25 cellular contexts compared by ENCODE assay signal in genomic region chr7:143485500-143485899, GRCh38. TPM values are rescaled to one million over a fixed set of nuclear protein-coding genes. Genes with fewer than 3 reads are reported as not detected.
DNase-seq lines count a peak whose midpoint lies in the region; ATAC-seq, FAIRE-seq and TF ChIP-seq lines count a peak whose summit lies in the region.
"Had no signal": no experiment of that assay in that cellular context is flagged by ENCODE, and none has a peak within 500 bp of the region (broad histone marks: within the 10 kb centered on the region; RNA-seq: fewer than 3 reads in every experiment).

No MANE protein-coding gene starts in this region.

- 19% methylated on average over 6 of the region's 6 CpGs for WGBS in K562 (ENCODE audit: insufficient coverage, low coverage, missing lambda C conversion rate)

- FAIRE-seq in K562 (lab: Jason Lieb, UNC), result no peak
- FAIRE-seq: D721Med had no signal

- H3K27me3 ChIP-seq in K562 (ENCODE audit: control insufficient read depth in 2 of 2, insufficient read depth in 2 of 2, low read length in 2 of 2) (peaks cover 0 to 8% of the 10 kb centered on the region in 2 experiments; a peak in 1 of 5 replicates), muscle layer of duodenum (ENCODE audit: low read depth, low read length) (no peaks in the 10 kb centered on the region)
- H3K27me3 ChIP-seq: cardiac muscle cell, esophagus squamous epithelium, stomach, vagina had no signal

- H3K9me3 Mint-ChIP-seq in HFFc6 (no peaks in the 10 kb centered on the region), glutamatergic neuron (ENCODE audit: unreplicated experiment) (no peaks in the 10 kb centered on the region)
- H3K9me3 Mint-ChIP-seq: activated naive CD8-positive, alpha-beta T cell treated with anti-CD3 and anti-CD28 coated beads for 36 hours; T-helper 1 cell treated with Interleukin-12 subunit alpha and Interleukin-12 subunit beta and Interleukin-4 antibody, amounts not matched to agents 30 μg/mL and 1 μg/mL, for 36 hours had no signal

- CTCF ChIA-PET in K562 (lab: Yijun Ruan, JAX; ENCODE audit: low intra/inter-chr PET ratio), result no interaction called here

- in situ Hi-C loops in K562 (cut with MboI), result no loop called here

- H3K27ac Mint-ChIP-seq in HFFc6 (peak overlapping the region; percentile 69), glutamatergic neuron (ENCODE audit: unreplicated experiment) (no peak overlapping the region)
- H3K27ac Mint-ChIP-seq: activated CD8-positive, alpha-beta T cell treated with anti-CD3 and anti-CD28 coated beads, Interleukin-2, amount 10 ng/mL, durations not matched to agents 7 days and 5 days; activated naive CD8-positive, alpha-beta T cell treated with anti-CD3 and anti-CD28 coated beads for 36 hours; T-helper 1 cell treated with Interleukin-12 subunit alpha and Interleukin-12 subunit beta and Interleukin-4 antibody, amounts not matched to agents 30 μg/mL and 1 μg/mL, for 36 hours had no signal

- H3K36me3 Mint-ChIP-seq in HFFc6 (ENCODE audit: low read depth), result no peaks in the 10 kb centered on the region
- no peaks in the 10 kb centered on the region for H3K36me3 Mint-ChIP-seq in glutamatergic neuron (ENCODE audit: unreplicated experiment)
- H3K36me3 Mint-ChIP-seq: activated naive CD8-positive, alpha-beta T cell treated with anti-CD3 and anti-CD28 coated beads for 36 hours had no signal

- POLR2A ChIA-PET in K562 (lab: Yijun Ruan, JAX), result interaction anchor here (1.1 kb wide), 2 partner anchors 14 to 16 kb away, joined by 3 read pairs; no protein-coding TSS in a partner anchor

- intact Hi-C loops in K562 (cut with micrococcal nuclease), result no loop called here

- no peak for TF ChIP-seq POLR2A in K562 (conservative IDR thresholded peaks at IDR 0.05)

- no peak for TF ChIP-seq EP300 in K562 (IDR thresholded peaks at IDR 0.05; ENCODE audit: low read length)

- DNase-seq in AG20443 (ENCODE audit: low spot score) (peak; percentile 23), HFFc6 (peak; percentile 61), K562 (ENCODE audit: extremely low read depth in 1 of 4, low spot score in 3 of 4) (no peak), HuH-7 (ENCODE audit: low spot score) (no peak), glutamatergic neuron (no peak)
- DNase-seq: activated CD8-positive, alpha-beta T cell treated with anti-CD3 and anti-CD28 coated beads, Interleukin-2, amount 10 ng/mL, durations not matched to agents 7 days and 5 days; activated naive CD8-positive, alpha-beta T cell treated with anti-CD3 and anti-CD28 coated beads for 36 hours; activated T-cell treated with anti-CD3 and anti-CD28 coated beads, Interleukin-2, amount 50 U/mL, for 48 hours; effector CD4-positive, alpha-beta T cell; esophagus squamous epithelium; kidney glomerular epithelial cell; NCI-H345; nucleus accumbens; stimulated activated CD4-positive, alpha-beta T cell treated with anti-CD3 and anti-CD28 coated beads, Interleukin-1b, Interleukin-23, amount 100 ng/mL, for 48 hours; stomach had no signal

- no peaks in the 10 kb centered on the region for H3K9me1 ChIP-seq in K562 (ENCODE audit: control insufficient read depth, insufficient read depth, low read length)

- H3K4me3 Mint-ChIP-seq in HFFc6 (peak overlapping the region; percentile 38; the same call in 1 of the 2 replicates), glutamatergic neuron (ENCODE audit: unreplicated experiment) (no peak overlapping the region)
- H3K4me3 Mint-ChIP-seq: activated CD8-positive, alpha-beta T cell treated with anti-CD3 and anti-CD28 coated beads, Interleukin-2, amount 10 ng/mL, durations not matched to agents 7 days and 5 days; activated naive CD8-positive, alpha-beta T cell treated with anti-CD3 and anti-CD28 coated beads for 36 hours; T-helper 1 cell treated with Interleukin-12 subunit alpha and Interleukin-12 subunit beta and Interleukin-4 antibody, amounts not matched to agents 30 μg/mL and 1 μg/mL, for 36 hours had no signal

- TF ChIP-seq CTCF in HFFc6 (IDR thresholded peaks at IDR 0.05), result no peak
- TF ChIP-seq CTCF in K562 (IDR thresholded peaks at IDR 0.05 in 2 of 3, conservative IDR thresholded peaks at IDR 0.05 in 1 of 3; ENCODE audit: insufficient read depth in 2 of 3, low read depth in 1 of 3, low read length in 3 of 3), result no peak
- no peak for TF ChIP-seq CTCF in glutamatergic neuron (IDR thresholded peaks at IDR 0.05; ENCODE audit: partially characterized antibody, unreplicated experiment)

- no peak overlapping the region for H3K9ac ChIP-seq in K562 (ENCODE audit: insufficient read depth in 1 of 2, low read depth in 2 of 2, low read length in 2 of 2)

- H3K4me2 ChIP-seq in K562 (ENCODE audit: insufficient read depth, low read length), result no peak overlapping the region

- TF ChIP-seq RAD21 in K562 (CRISPR knock-in tag; conservative IDR thresholded peaks at IDR 0.05 in 1 of 2, IDR thresholded peaks at IDR 0.05 in 1 of 2), result no peak

- H3K79me2 ChIP-seq in K562 (ENCODE audit: control insufficient read depth, insufficient read depth, low read length), result no peaks in the 10 kb centered on the region

- no TSS peak for BruUV-seq in K562 (replicated peaks; lab: Mats Ljungman, UMichigan)

- H4K20me1 ChIP-seq in K562 (replicated peaks; ENCODE audit: control insufficient read depth, insufficient read depth, low read length), result no peaks in the 10 kb centered on the region

- H3K27ac ChIP-seq in K562 (ENCODE audit: extremely low read depth, low read depth, low read length) (no peak overlapping the region), muscle layer of duodenum (ENCODE audit: low read length) (peak overlapping the region; percentile 42)
- H3K27ac ChIP-seq: cardiac muscle cell, RWPE1 had no signal

- H3K4me1 ChIP-seq in K562 (replicated peaks in 1 of 2; ENCODE audit: control insufficient read depth in 2 of 2, insufficient read depth in 2 of 2, low read length in 2 of 2), result no peaks in the 10 kb centered on the region
- peaks cover 0 to 5% of the 10 kb centered on the region in 2 donors for H3K4me1 ChIP-seq in muscle layer of duodenum (ENCODE audit: control insufficient read depth in 1 of 2, insufficient read depth in 2 of 2, low read length in 2 of 2)

- H3K9me3 ChIP-seq in K562 (replicated peaks; ENCODE audit: control insufficient read depth, insufficient read depth, low read depth, low read length), result no peaks in the 10 kb centered on the region
- H3K9me3 ChIP-seq in muscle layer of duodenum (ENCODE audit: control insufficient read depth in 1 of 2, low read length in 2 of 2), result no peaks in the 10 kb centered on the region
- H3K9me3 ChIP-seq: esophagus squamous epithelium, stomach, vagina had no signal

- H3K36me3 ChIP-seq in K562 (ENCODE audit: control insufficient read depth, insufficient read depth, low read length) (no peaks in the 10 kb centered on the region), muscle layer of duodenum (ENCODE audit: control insufficient read depth in 1 of 2, insufficient read depth in 2 of 2, low read length in 2 of 2) (no peaks in the 10 kb centered on the region)
- H3K36me3 ChIP-seq: cardiac muscle cell, esophagus squamous epithelium, stomach, vagina had no signal

- H3K4me3 ChIP-seq in K562 (no peak overlapping the region), muscle layer of duodenum (ENCODE audit: low read depth in 1 of 2, low read length in 2 of 2) (no peak overlapping the region)
- H3K4me3 ChIP-seq: cardiac muscle cell, esophagus squamous epithelium, stomach, vagina had no signal

- no peak for ATAC-seq in K562
- no peak for ATAC-seq in HG02678 (IDR thresholded peaks at IDR 0.05; ENCODE audit: unreplicated experiment)
- no peak for ATAC-seq in HG03354 (IDR thresholded peaks at IDR 0.05; ENCODE audit: poor library complexity, severe bottlenecking, unreplicated experiment)
- ATAC-seq: activated CD8-positive, alpha-beta T cell treated with anti-CD3 and anti-CD28 coated beads, Interleukin-2, amount 10 ng/mL, durations not matched to agents 7 days and 5 days had no signal

- no peak overlapping the region for H2AFZ ChIP-seq in K562 (ENCODE audit: low read depth, low read length)

- peaks cover 52% of the 10 kb centered on the region for H3K4me1 Mint-ChIP-seq in HFFc6 (ENCODE audit: low read depth)
- no peaks in the 10 kb centered on the region for H3K4me1 Mint-ChIP-seq in glutamatergic neuron (ENCODE audit: low read depth, unreplicated experiment)

- H3K27me3 Mint-ChIP-seq in HFFc6 (ENCODE audit: insufficient read depth), result no peaks in the 10 kb centered on the region; the same call in 1 of the 2 replicates
- H3K27me3 Mint-ChIP-seq in glutamatergic neuron (ENCODE audit: unreplicated experiment), result no peaks in the 10 kb centered on the region
- H3K27me3 Mint-ChIP-seq: activated naive CD8-positive, alpha-beta T cell treated with anti-CD3 and anti-CD28 coated beads for 36 hours had no signal

RNA-seq across cellular contexts. Expression of gene TAS2R41, which starts 7.8 kb away (rescaled TPM):
- total RNA-seq in HFFc6 (2021; fragmentation: NEBNext Ultra II Directional; extraction: Animal tissue kit (Norgen Biotek cat#: 25700)), result not detected
- total RNA-seq in K562 (2011; cell fraction: chromatin; rRNA removed; ENCODE audit: low replicate concordance), result 0.69 and 0.83 TPM in 2 replicates
- total RNA-seq in K562 (2011; cell fraction: nucleolus; rRNA removed), result 0.50 and 1.4 TPM in 2 replicates
- total RNA-seq in K562 (2011; cell fraction: nucleoplasm; rRNA removed), result 2.1 and 2.3 TPM in 2 replicates
- not detected in 2 replicates for total RNA-seq in K562 (2014; rRNA removed)
- not detected in 2 replicates for total RNA-seq in K562 (2014; rRNA removed; fragmentation: Illumina TruSeq; extraction: Trizol)
- not detected in 2 replicates for total RNA-seq in K562 (2015; rRNA removed; fragmentation: Illumina TruSeq; extraction: Trizol)
- not detected in 2 replicates for total RNA-seq in K562 (2021)
- polyA plus RNA-seq in K562 (2011; rRNA removed), result not detected in 2 replicates
- not detected in 2 replicates for polyA plus RNA-seq in K562 (2011; cell fraction: cytosol; rRNA removed)
- polyA plus RNA-seq in K562 (2011; cell fraction: nucleus; rRNA removed), result 0.14 and 0.17 TPM in 2 replicates
- 0.18 TPM in 1 of 2 replicates, not detected in the other for polyA plus RNA-seq in K562 (2012)
- not detected in 2 replicates for polyA plus RNA-seq in K562 (2014; fragmentation: Illumina TruSeq; extraction: Trizol)
- not detected for polyA plus RNA-seq in K562 (2014; fragmentation: Nextera tagmentation; extraction: Ambion mirVana)
- polyA plus RNA-seq in K562 (2014; rRNA removed), result not detected in 2 replicates
- polyA minus RNA-seq in K562 (2011; rRNA and poly(A)+ RNA removed), result 0.36 and 0.39 TPM in 2 replicates
- polyA minus RNA-seq in K562 (2011; cell fraction: cytosol; rRNA and poly(A)+ RNA removed), result not detected in 2 replicates
- 0.67 and 0.81 TPM in 2 replicates for polyA minus RNA-seq in K562 (2011; cell fraction: nucleus; rRNA and poly(A)+ RNA removed)
- total RNA-seq in glutamatergic neuron (ENCODE audit: unreplicated experiment), result not detected
- total RNA-seq: activated CD8-positive, alpha-beta T cell treated with anti-CD3 and anti-CD28 coated beads, Interleukin-2, amount 10 ng/mL, durations not matched to agents 7 days and 5 days; activated naive CD8-positive, alpha-beta T cell treated with anti-CD3 and anti-CD28 coated beads for 36 hours; cardiac muscle cell; H4; right cardiac atrium; vagina had no signal
- polyA plus RNA-seq: cardiac muscle cell, right cardiac atrium, stomach had no signal

RNA-seq across cellular contexts. Expression of gene TAS2R60, which starts 42.2 kb away (rescaled TPM):
- total RNA-seq in HFFc6 (2021; fragmentation: NEBNext Ultra II Directional; extraction: Animal tissue kit (Norgen Biotek cat#: 25700)), result not detected
- 1.6 and 5.5 TPM in 2 replicates for total RNA-seq in K562 (2011; cell fraction: chromatin; rRNA removed; ENCODE audit: low replicate concordance)
- 1.0 and 1.1 TPM in 2 replicates for total RNA-seq in K562 (2011; cell fraction: nucleolus; rRNA removed)
- 0.88 and 3.2 TPM in 2 replicates for total RNA-seq in K562 (2011; cell fraction: nucleoplasm; rRNA removed)
- not detected in 2 replicates for total RNA-seq in K562 (2014; rRNA removed)
- total RNA-seq in K562 (2014; rRNA removed; fragmentation: Illumina TruSeq; extraction: Trizol), result not detected in 2 replicates
- total RNA-seq in K562 (2015; rRNA removed; fragmentation: Illumina TruSeq; extraction: Trizol), result not detected in 2 replicates
- total RNA-seq in K562 (2021), result not detected in 2 replicates
- polyA plus RNA-seq in K562 (2011; rRNA removed), result 0.08 TPM in 2 replicates
- polyA plus RNA-seq in K562 (2011; cell fraction: cytosol; rRNA removed), result not detected in 2 replicates
- polyA plus RNA-seq in K562 (2011; cell fraction: nucleus; rRNA removed), result 0.33 and 0.53 TPM in 2 replicates
- polyA plus RNA-seq in K562 (2012), result 0.08 and 0.14 TPM in 2 replicates
- not detected in 2 replicates for polyA plus RNA-seq in K562 (2014; fragmentation: Illumina TruSeq; extraction: Trizol)
- polyA plus RNA-seq in K562 (2014; fragmentation: Nextera tagmentation; extraction: Ambion mirVana), result not detected
- polyA plus RNA-seq in K562 (2014; rRNA removed), result 0.28 TPM in 1 of 2 replicates, not detected in the other
- 0.27 and 0.46 TPM in 2 replicates for polyA minus RNA-seq in K562 (2011; rRNA and poly(A)+ RNA removed)
- polyA minus RNA-seq in K562 (2011; cell fraction: cytosol; rRNA and poly(A)+ RNA removed), result not detected in 2 replicates
- 0.54 and 0.67 TPM in 2 replicates for polyA minus RNA-seq in K562 (2011; cell fraction: nucleus; rRNA and poly(A)+ RNA removed)
- not detected for total RNA-seq in glutamatergic neuron (ENCODE audit: unreplicated experiment)
- total RNA-seq: activated naive CD8-positive, alpha-beta T cell treated with anti-CD3 and anti-CD28 coated beads for 36 hours; cardiac muscle cell; esophagus squamous epithelium; H4; right cardiac atrium; stomach; vagina had no signal
- polyA plus RNA-seq: cardiac muscle cell, right cardiac atrium, stomach had no signal

Comparison
In these comparisons a context has a peak if more than half of its experiments do, and no peak if none do; other contexts are left out.
1. DNase-seq: peak in AG20443 (single experiment) and HFFc6 (single experiment); none in K562 (0 of 4), HuH-7 (single experiment) and glutamatergic neuron (single experiment).